Comparison of ENCODE assay signal across 14 cellular contexts in the genomic region with DNA sequence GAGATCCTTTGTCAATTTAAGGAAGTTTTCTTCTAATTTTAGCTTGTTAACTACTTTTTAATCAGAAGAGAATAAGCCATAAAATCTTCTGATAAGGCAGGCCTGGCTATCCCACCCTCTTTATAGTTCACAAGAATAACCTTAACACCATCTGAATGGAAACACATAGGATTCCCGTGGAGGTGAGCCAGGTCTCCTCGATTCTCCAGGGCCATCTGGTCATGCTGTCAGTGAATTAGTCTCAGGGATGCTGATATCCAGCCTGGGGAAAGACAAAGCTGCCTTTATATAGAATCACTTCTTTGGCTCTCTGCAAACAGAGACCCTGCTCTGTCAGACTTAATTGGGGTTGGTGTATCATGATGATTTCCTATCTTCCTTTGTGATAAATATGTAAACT. TPM values are rescaled to one million over a fixed set of nuclear protein-coding genes. Genes with fewer than 3 reads are reported as not detected.
"Had no signal": no experiment of that assay in that cellular context is flagged by ENCODE, and none has a peak within 500 bp of the region (broad histone marks: within the 10 kb centered on the region; RNA-seq: fewer than 3 reads in every experiment).

No MANE protein-coding gene starts in this region.

- DNase-seq: activated CD4-positive, alpha-beta memory T cell treated with anti-CD3 and anti-CD28 coated beads for 36 hours; activated CD4-positive, CD25-positive, alpha-beta regulatory T cell treated with anti-CD3 and anti-CD28 coated beads, Interleukin-2, amount 50 U/mL, for 72 hours; activated CD8-positive, alpha-beta memory T cell treated with anti-CD3 and anti-CD28 coated beads, Interleukin-2, amount 50 U/mL, for 4 hours; activated T-cell treated with anti-CD3 and anti-CD28 coated beads, Interleukin-2, amount 50 U/mL, for 72 hours; pancreas; stimulated activated CD4-positive, alpha-beta T cell treated with anti-CD3 and anti-CD28 coated beads, Interleukin-15, amount 100 ng/mL, for 24 hours; stimulated activated CD4-positive, alpha-beta T cell treated with anti-CD3 and anti-CD28 coated beads, Interleukin-4, amount 100 ng/mL, for 4 hours; T-helper 17 cell had no signal

- H3K9me3 Mint-ChIP-seq: activated CD4-positive, alpha-beta memory T cell treated with anti-CD3 and anti-CD28 coated beads for 36 hours; mesothelial cell of epicardium had no signal

- H3K9me3 ChIP-seq: adrenal gland, body of pancreas, pancreas had no signal

- H3K4me3 Mint-ChIP-seq: activated CD4-positive, alpha-beta memory T cell treated with anti-CD3 and anti-CD28 coated beads for 36 hours; T-helper 17 cell had no signal

- H3K36me3 Mint-ChIP-seq: activated CD4-positive, alpha-beta memory T cell treated with anti-CD3 and anti-CD28 coated beads for 36 hours; mesothelial cell of epicardium had no signal

- H3K36me3 ChIP-seq: adrenal gland, pancreas had no signal

- H3K4me1 ChIP-seq: body of pancreas had no signal

- ATAC-seq: activated T-cell treated with anti-CD3 and anti-CD28 coated beads, Interleukin-2, amount 50 U/mL, for 72 hours; esophagus mucosa; T-helper 17 cell had no signal

- H3K4me3 ChIP-seq: body of pancreas, pancreas had no signal

- H3K27me3 ChIP-seq: adrenal gland, body of pancreas, pancreas had no signal

- H3K27ac Mint-ChIP-seq: activated CD4-positive, alpha-beta memory T cell treated with anti-CD3 and anti-CD28 coated beads for 36 hours; activated T-cell treated with anti-CD3 and anti-CD28 coated beads, Interleukin-2, amount 50 U/mL, for 72 hours; T-helper 17 cell had no signal

- H3K27ac ChIP-seq: body of pancreas, pancreas had no signal

- FAIRE-seq: pancreas had no signal

- H3K27me3 Mint-ChIP-seq: activated CD4-positive, alpha-beta memory T cell treated with anti-CD3 and anti-CD28 coated beads for 36 hours; T-helper 17 cell had no signal

RNA-seq across cellular contexts. Expression of a gene that starts 30.1 kb away (rescaled TPM):
- total RNA-seq: glomerular endothelial cell, neural crest cell had no signal
